18 cellular contexts compared by ENCODE assay signal in the genomic region with DNA sequence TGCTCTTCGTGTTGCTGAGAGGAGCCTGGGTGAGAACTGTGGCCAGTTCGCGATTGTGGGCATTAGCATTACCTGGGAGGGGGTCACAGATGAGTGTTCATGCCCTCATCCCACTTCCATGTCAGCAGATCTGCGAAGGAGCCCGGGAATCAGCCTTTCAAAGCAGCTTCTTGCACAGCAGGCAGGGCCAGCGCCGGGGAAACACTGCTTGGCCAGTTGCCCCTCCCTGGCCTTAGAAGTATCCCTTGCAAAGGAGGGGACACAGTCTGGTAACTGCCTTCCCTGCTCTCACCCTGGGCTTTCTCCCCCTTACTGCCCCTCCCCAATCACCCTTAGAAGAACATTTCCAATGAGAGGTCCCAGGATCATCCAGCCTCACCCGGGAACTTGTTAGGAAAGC. TPM values are rescaled to one million over a fixed set of nuclear protein-coding genes. Genes with fewer than 3 reads are reported as not detected.
DNase-seq lines count a peak whose midpoint lies in the region; ATAC-seq and TF ChIP-seq lines count a peak whose summit lies in the region.
"Had no signal": no experiment of that assay in that cellular context is flagged by ENCODE, and none has a peak within 500 bp of the region (broad histone marks: within the 10 kb centered on the region; RNA-seq: fewer than 3 reads in every experiment).

No MANE protein-coding gene starts in this region.

- no peaks in the 10 kb centered on the region for H3F3A ChIP-seq in PC-3 (ENCODE audit: low read length, unreplicated experiment)

- no peaks in the 10 kb centered on the region for H3K9me2 ChIP-seq in PC-3 (replicated peaks; ENCODE audit: low read length)

- TF ChIP-seq EP300 in sigmoid colon (IDR thresholded peaks at IDR 0.05) = no peak

- no peaks in the 10 kb centered on the region for H4K20me1 ChIP-seq in PC-3 (ENCODE audit: low read length)
- H4K20me1 ChIP-seq: BLaER1 treated with 17β-estradiol and CSF1 and Interleukin-3, amounts not matched to agents 10 nM and 100 nM had no signal

- TF ChIP-seq POLR2A in sigmoid colon (IDR thresholded peaks at IDR 0.05) = no peak

- POLR2A ChIA-PET in HEK293 (lab: Yijun Ruan, JAX) (no interaction called here), PC-3 (lab: Charles Lee; ENCODE audit: unreplicated experiment) (no interaction called here)

- no peak for DNase-seq in colonic mucosa
- peak; percentile 71 for DNase-seq in sigmoid colon
- DNase-seq in PC-3 = no peak
- no peak for DNase-seq in middle frontal gyrus (ENCODE audit: extremely low spot score, low spot score)
- DNase-seq in BE2C = no peak
- DNase-seq: Calu3; CD8-positive, alpha-beta T cell; DMS79 treated with DMSO at 0.1 percent for 48 hours; GF-D8; H9 had no signal

- H3K27ac ChIP-seq in HEK293 (ENCODE audit: extremely low read depth, low read depth, low read length) (no peak overlapping the region), colonic mucosa (peak overlapping the region; percentile 44), muscle layer of colon (ENCODE audit: low read depth, low read length) (peak overlapping the region; percentile 38), sigmoid colon (peak overlapping the region in 3 of 4 donors; percentile 87 to 91 (median 90)), PC-3 (ENCODE audit: low read length) (no peak overlapping the region)
- H3K27ac ChIP-seq: 22Rv1; A549; BLaER1 treated with 17β-estradiol and CSF1 and Interleukin-3, amounts not matched to agents 10 nM and 100 nM; HL-60 had no signal

- CTCF ChIA-PET in HEK293 (lab: Yijun Ruan, JAX) = interaction anchor here (0.6 to 0.7 kb wide), 3 partner anchors 75 to 508 kb away, joined by 3 to 8 read pairs (median 3); no protein-coding TSS in a partner anchor
- CTCF ChIA-PET in PC-3 (lab: Charles Lee) = no interaction called here

- H3K4me1 ChIP-seq in HEK293 (ENCODE audit: control insufficient read depth, insufficient read depth, low read length) (no peaks in the 10 kb centered on the region), colonic mucosa (no peaks in the 10 kb centered on the region), muscle layer of colon (ENCODE audit: insufficient read depth, low read length) (peaks cover 24% of the 10 kb centered on the region), sigmoid colon (peaks cover 3 to 31% (median 28%) of the 10 kb centered on the region in 4 donors), PC-3 (ENCODE audit: insufficient read depth, low read length) (no peaks in the 10 kb centered on the region), BE2C (no peaks in the 10 kb centered on the region)
- H3K4me1 ChIP-seq: A549 had no signal

- H3K9ac ChIP-seq in colonic mucosa (ENCODE audit: low read depth in 2 of 2, low read length in 2 of 2) (no peak overlapping the region), muscle layer of colon (ENCODE audit: low read length) (no peak overlapping the region), PC-3 (ENCODE audit: low read length) (no peak overlapping the region)
- H3K9ac ChIP-seq: BLaER1 treated with 17β-estradiol and CSF1 and Interleukin-3, amounts not matched to agents 10 nM and 100 nM had no signal

- ATAC-seq in PC-3 = no peak
- ATAC-seq in HG03097 (IDR thresholded peaks at IDR 0.05; ENCODE audit: low FRiP score, unreplicated experiment) = no peak
- ATAC-seq: A549; CD8-positive, alpha-beta T cell had no signal

- 72 to 81% methylated on average over 8 of the region's 8 CpGs for WGBS in sigmoid colon, 2 donors

- H3K9me3 ChIP-seq in HEK293 (ENCODE audit: control insufficient read depth, insufficient read depth, low read depth, low read length) = no peaks in the 10 kb centered on the region
- no peaks in the 10 kb centered on the region for H3K9me3 ChIP-seq in colonic mucosa
- H3K9me3 ChIP-seq in muscle layer of colon (ENCODE audit: low read length) = no peaks in the 10 kb centered on the region
- no peaks in the 10 kb centered on the region for H3K9me3 ChIP-seq in sigmoid colon
- H3K9me3 ChIP-seq in PC-3 (ENCODE audit: low read length) = no peaks in the 10 kb centered on the region
- H3K9me3 ChIP-seq in BE2C = peaks cover 3% of the 10 kb centered on the region

- no peak overlapping the region for H3K4me2 ChIP-seq in PC-3 (ENCODE audit: low read length)
- H3K4me2 ChIP-seq: A549; BLaER1 treated with 17β-estradiol and CSF1 and Interleukin-3, amounts not matched to agents 10 nM and 100 nM had no signal

- no peak for TF ChIP-seq CTCF in HEK293 (tag by site-specific recombination; IDR thresholded peaks at IDR 0.05)
- TF ChIP-seq CTCF in colonic mucosa (IDR thresholded peaks at IDR 0.05) = no peak
- TF ChIP-seq CTCF in sigmoid colon (IDR thresholded peaks at IDR 0.05) = no peak
- no peak for TF ChIP-seq CTCF in PC-3 (conservative IDR thresholded peaks at IDR 0.05; ENCODE audit: low read depth, low read length)
- TF ChIP-seq CTCF in BE2C (IDR thresholded peaks at IDR 0.05; ENCODE audit: low read depth, low read length) = no peak

- H3K36me3 ChIP-seq in HEK293 (ENCODE audit: control insufficient read depth in 2 of 2, insufficient read depth in 1 of 2, low read length in 2 of 2) (no peaks in the 10 kb centered on the region), colonic mucosa (no peaks in the 10 kb centered on the region), muscle layer of colon (ENCODE audit: insufficient read depth, low read length) (no peaks in the 10 kb centered on the region), sigmoid colon (no peaks in the 10 kb centered on the region), PC-3 (ENCODE audit: low read depth, low read length) (no peaks in the 10 kb centered on the region), BE2C (no peaks in the 10 kb centered on the region)
- H3K36me3 ChIP-seq: BLaER1 treated with 17β-estradiol and CSF1 and Interleukin-3, amounts not matched to agents 10 nM and 100 nM had no signal

- BruUV-seq in PC-3 (replicated peaks; lab: Mats Ljungman, UMichigan) = no TSS peak

- H2AFZ ChIP-seq in PC-3 (ENCODE audit: low read length) = no peak overlapping the region

- no peaks in the 10 kb centered on the region for H3K27me3 ChIP-seq in colonic mucosa
- no peaks in the 10 kb centered on the region for H3K27me3 ChIP-seq in muscle layer of colon (ENCODE audit: control insufficient read depth in 1 of 2, insufficient read depth in 2 of 2, low read length in 2 of 2)
- no peaks in the 10 kb centered on the region for H3K27me3 ChIP-seq in sigmoid colon
- H3K27me3 ChIP-seq in PC-3 (ENCODE audit: low read length) = peaks cover 25% of the 10 kb centered on the region
- no peaks in the 10 kb centered on the region for H3K27me3 ChIP-seq in BE2C
- H3K27me3 ChIP-seq: BLaER1 treated with 17β-estradiol and CSF1 and Interleukin-3, amounts not matched to agents 10 nM and 100 nM had no signal

- H3K4me3 ChIP-seq in HEK293 (ENCODE audit: low read depth, low read length) (no peak overlapping the region), colonic mucosa (no peak overlapping the region), muscle layer of colon (ENCODE audit: low read depth in 1 of 2, low read length in 2 of 2) (no peak overlapping the region), sigmoid colon (no peak overlapping the region), PC-3 (ENCODE audit: low read length) (no peak overlapping the region), BE2C (ENCODE audit: low read depth, low read length) (no peak overlapping the region)
- H3K4me3 ChIP-seq: A549; BLaER1 treated with 17β-estradiol and CSF1 and Interleukin-3, amounts not matched to agents 10 nM and 100 nM had no signal

- intact Hi-C loops in colonic mucosa (cut with DNase I) (no loop called here), sigmoid colon (cut with DNase I) (no loop called here), PC-3 (cut with micrococcal nuclease) (no loop called here)

- no peaks in the 10 kb centered on the region for H3K79me2 ChIP-seq in PC-3 (ENCODE audit: low read length)

TF ChIP-seq in HEK293, 187 proteins besides CTCF, POLR2A, EP300 and RAD21:
- TF ChIP-seq KLF1 (tag by site-specific recombination; IDR thresholded peaks at IDR 0.05) (no peak), ZBTB20 (tag by site-specific recombination; IDR thresholded peaks at IDR 0.05) (0 out of 2 replicates have a peak, but pooled peaks have one; percentile 26), ZNF785 (tag by site-specific recombination; IDR thresholded peaks at IDR 0.05) (no peak)
TF ChIP-seq in HEK293: peak in this region for 1.

RNA-seq across cellular contexts. Expression of a gene that starts 42.8 kb away (rescaled TPM):
- 10 to 100 TPM in 1 of 2 donors, 1 to 10 TPM in 1; 6.3 to 12.1 TPM for total RNA-seq in colonic mucosa
- 10 to 100 TPM; 44.6 to 74.2 (median 59.3) TPM for total RNA-seq in sigmoid colon
- 1 to 10 TPM; 2.5 to 8.5 (median 4.8) TPM for polyA plus RNA-seq in sigmoid colon
- not detected in 2 replicates for total RNA-seq in PC-3 (2014; rRNA removed)
- not detected for polyA plus RNA-seq in BE2C (2012; ENCODE audit: insufficient read depth, insufficient read length, low read depth)
- total RNA-seq: Calu3; CD8-positive, alpha-beta T cell; H1; H9 had no signal
- polyA plus RNA-seq: A549 had no signal

Comparison
In these comparisons a context has a peak if more than half of its experiments do, and no peak if none do; other contexts are left out.
1. H3K27ac ChIP-seq: peak in colonic mucosa (single experiment), muscle layer of colon (single experiment) and sigmoid colon (3 of 4); none in HEK293 (single experiment) and PC-3 (single experiment).